15 cellular contexts compared by ENCODE assay signal in the genomic region with DNA sequence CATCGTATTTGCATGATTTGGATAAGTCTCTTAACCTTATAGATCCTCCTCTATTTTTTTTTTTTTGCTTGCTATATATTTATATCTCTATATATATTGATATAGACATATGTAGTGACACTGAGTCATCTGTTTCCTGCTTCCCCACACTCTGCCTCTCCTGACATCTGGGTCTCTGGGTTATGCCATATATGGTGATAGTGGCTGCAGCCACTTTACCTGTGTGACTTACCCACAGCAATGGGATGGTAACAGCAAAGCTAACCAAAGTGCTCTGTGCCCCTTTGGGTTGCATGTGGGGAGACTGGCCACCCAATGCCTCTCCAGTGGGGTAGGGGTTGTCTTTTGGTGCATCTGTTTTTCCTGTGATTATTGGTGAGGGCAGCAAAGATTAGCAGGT. TPM values are rescaled to one million over a fixed set of nuclear protein-coding genes. Genes with fewer than 3 reads are reported as not detected.
A peak's percentile ranks its signal among the peaks of the same experiment; 100 is the strongest.
DNase-seq lines count a peak whose midpoint lies in the region; ATAC-seq and TF ChIP-seq lines count a peak whose summit lies in the region.
"Had no signal": no experiment of that assay in that cellular context is flagged by ENCODE, and none has a peak within 500 bp of the region (broad histone marks: within the 10 kb centered on the region; RNA-seq: fewer than 3 reads in every experiment).

No MANE protein-coding gene starts in this region.

- H3K36me3 ChIP-seq in left ventricle myocardium inferior (peaks cover 18% of the 10 kb centered on the region), heart left ventricle (peaks cover 0 to 62% (median 25%) of the 10 kb centered on the region in 9 donors), stomach smooth muscle (ENCODE audit: control insufficient read depth in 2 of 2, insufficient read depth in 2 of 2, low read length in 2 of 2) (peaks cover 0 to 4% of the 10 kb centered on the region in 2 donors), stomach (peaks cover 0 to 35% (median 20%) of the 10 kb centered on the region in 4 donors)
- H3K36me3 ChIP-seq: pancreas had no signal

- POLR2A ChIA-PET in T-cell (lab: Charles Lee): no interaction called here

- H3K4me3 Mint-ChIP-seq in T-cell: peak overlapping the region in 1 of 3 donors; percentile 51
- H3K4me3 Mint-ChIP-seq in central memory CD8-positive, alpha-beta T cell: peak overlapping the region; percentile 57
- H3K4me3 Mint-ChIP-seq: endodermal cell, H9 had no signal

- TF ChIP-seq POLR2A in heart left ventricle (IDR thresholded peaks at IDR 0.05) (no peak), stomach (IDR thresholded peaks at IDR 0.05) (no peak)

- no peak for TF ChIP-seq EP300 in stomach (IDR thresholded peaks at IDR 0.05)

- WGBS in heart left ventricle, 4 donors: 67 to 90% (median 83%) methylated on average over 1 of the region's 1 CpG
- WGBS in stomach, 5 donors: 70 to 95% (median 73%) methylated on average over 1 of the region's 1 CpG

- H3K27ac ChIP-seq in left ventricle myocardium inferior (replicated peaks): peak overlapping the region; percentile 55
- H3K27ac ChIP-seq in heart left ventricle: peak overlapping the region in 1 of 12 donors; percentile 43
- peak overlapping the region; percentile 58 for H3K27ac ChIP-seq in stomach smooth muscle (ENCODE audit: low read length)
- H3K27ac ChIP-seq in stomach: peak overlapping the region in 1 of 5 donors; percentile 71
- H3K27ac ChIP-seq: SJSA1 had no signal

- no peak overlapping the region for H3K4me3 ChIP-seq in left ventricle myocardium inferior
- H3K4me3 ChIP-seq in heart left ventricle: no peak overlapping the region
- no peak overlapping the region for H3K4me3 ChIP-seq in stomach smooth muscle (ENCODE audit: low read length in 2 of 2)
- no peak overlapping the region for H3K4me3 ChIP-seq in stomach
- H3K4me3 ChIP-seq: pancreas, SJSA1 had no signal

- peaks cover 19 to 30% (median 20%) of the 10 kb centered on the region in 3 donors for H3K4me1 Mint-ChIP-seq in T-cell
- peaks cover 19% of the 10 kb centered on the region for H3K4me1 Mint-ChIP-seq in central memory CD8-positive, alpha-beta T cell
- H3K4me1 Mint-ChIP-seq: endodermal cell had no signal

- CTCF ChIA-PET in T-cell (lab: Charles Lee): interaction anchor here (0.5 to 1.4 kb wide), 9 partner anchors 8 to 140 kb away, joined by 3 to 9 read pairs (median 3); a partner anchor contains a TSS

- H3K27me3 ChIP-seq in left ventricle myocardium inferior (ENCODE audit: low read depth) (no peaks in the 10 kb centered on the region), heart left ventricle (no peaks in the 10 kb centered on the region), stomach smooth muscle (ENCODE audit: control insufficient read depth in 1 of 2, insufficient read depth in 2 of 2, low read length in 2 of 2) (no peaks in the 10 kb centered on the region), stomach (no peaks in the 10 kb centered on the region)
- H3K27me3 ChIP-seq: pancreas, SJSA1 had no signal

- H3K27me3 Mint-ChIP-seq in T-cell: peaks cover 0 to 7% of the 10 kb centered on the region in 2 donors
- no peaks in the 10 kb centered on the region for H3K27me3 Mint-ChIP-seq in central memory CD8-positive, alpha-beta T cell

- H3K36me3 Mint-ChIP-seq in T-cell: peaks cover 17% of the 10 kb centered on the region
- peaks cover 13% of the 10 kb centered on the region for H3K36me3 Mint-ChIP-seq in central memory CD8-positive, alpha-beta T cell (ENCODE audit: insufficient read depth)

- ATAC-seq in heart left ventricle: no peak
- ATAC-seq in T-cell (replicated peaks in 1 of 4): peak; percentile 52 to 76 (median 64)
- peak; percentile 36 for ATAC-seq in central memory CD8-positive, alpha-beta T cell (replicated peaks; ENCODE audit: extremely low read depth, poor library complexity, severe bottlenecking)

- TF ChIP-seq CTCF in left ventricle myocardium inferior (IDR thresholded peaks at IDR 0.05; ENCODE audit: borderline replicate concordance) (no peak), heart left ventricle (IDR thresholded peaks at IDR 0.05) (no peak), stomach (IDR thresholded peaks at IDR 0.05) (no peak)

- intact Hi-C loops in left ventricle myocardium inferior (cut with micrococcal nuclease): no loop called here
- intact Hi-C loops in heart left ventricle (cut with DNase I): loop anchor here in 9 of 10 donors (2.0 to 5.0 kb wide), 2 partner anchors 74 to 76 kb away; no protein-coding TSS in a partner anchor
- intact Hi-C loops in stomach (cut with DNase I; ENCODE audit: low total_unique reads): no loop called here

- H3K27ac Mint-ChIP-seq in T-cell: peak overlapping the region; percentile 65 to 68
- no peak overlapping the region for H3K27ac Mint-ChIP-seq in central memory CD8-positive, alpha-beta T cell (ENCODE audit: low read depth)

- H3K9me3 Mint-ChIP-seq in T-cell: no peaks in the 10 kb centered on the region
- H3K9me3 Mint-ChIP-seq in central memory CD8-positive, alpha-beta T cell: no peaks in the 10 kb centered on the region

- no peak overlapping the region for H3K9ac ChIP-seq in stomach smooth muscle (ENCODE audit: low read length in 2 of 2)

- DNase-seq in left ventricle myocardium inferior: no peak
- DNase-seq in heart left ventricle: no peak
- DNase-seq in T-cell: peak in 1 of 34 experiments; percentile 4
- DNase-seq in central memory CD8-positive, alpha-beta T cell (ENCODE audit: low spot score in 2 of 2): no peak
- DNase-seq in NCI-H446 treated with DMSO at 0.1 percent for 48 hours (lab: John Stamatoyannopoulos, UW): no peak
- no peak for DNase-seq in stomach
- DNase-seq in DMS79 (lab: John Stamatoyannopoulos, UW): no peak
- DNase-seq: EL, endodermal cell, H9, NCI-H526 treated with DMSO at 0.1 percent for 48 hours, pancreas, T-helper 9 cell had no signal

- H3K9me3 ChIP-seq in left ventricle myocardium inferior (replicated peaks) (no peaks in the 10 kb centered on the region), heart left ventricle (no peaks in the 10 kb centered on the region), stomach smooth muscle (ENCODE audit: control insufficient read depth in 2 of 2, low read length in 2 of 2) (no peaks in the 10 kb centered on the region), stomach (no peaks in the 10 kb centered on the region)
- H3K9me3 ChIP-seq: pancreas, SJSA1 had no signal

- H3K4me1 ChIP-seq in left ventricle myocardium inferior: peaks cover 14% of the 10 kb centered on the region
- H3K4me1 ChIP-seq in heart left ventricle: peaks cover 0 to 14% (median 5%) of the 10 kb centered on the region in 12 donors
- peaks cover 5% of the 10 kb centered on the region for H3K4me1 ChIP-seq in stomach smooth muscle (ENCODE audit: control insufficient read depth, insufficient read depth, low read length)
- H3K4me1 ChIP-seq in stomach: peaks cover 0 to 14% (median 4%) of the 10 kb centered on the region in 4 donors
- H3K4me1 ChIP-seq: SJSA1 had no signal

RNA-seq across cellular contexts. Expression of a gene that starts 14.5 kb away (rescaled TPM):
- total RNA-seq in left ventricle myocardium inferior (28.1 TPM), heart left ventricle (10 to 100 TPM; 14.4 to 74.3 (median 21.0) TPM), T-cell (10 to 100 TPM in 1 of 5 donors, 1 to 10 TPM in 4; 3.3 to 12.7 (median 6.3) TPM), stomach (10 to 100 TPM in 1 of 5 donors, 1 to 10 TPM in 3, not detected in 1; 1.3 to 21.6 (median 4.7) TPM)
- polyA plus RNA-seq in heart left ventricle (10 to 100 TPM; 26.1 to 53.0 TPM), stomach (10 to 100 TPM; 21.0 to 22.8 (median 22.1) TPM)

RNA-seq across cellular contexts. Expression of a gene that starts 14.5 kb away (rescaled TPM):
- total RNA-seq in left ventricle myocardium inferior (56.9 TPM), heart left ventricle (10 to 100 TPM in 7 of 9 donors, under 1 TPM in 2; 0.24 to 60.0 (median 44.8) TPM), T-cell (10 to 100 TPM; 11.9 to 24.0 (median 19.8) TPM), stomach (10 to 100 TPM in 2 of 5 donors, 1 to 10 TPM in 3; 2.8 to 34.4 (median 6.6) TPM)
- polyA plus RNA-seq in heart left ventricle (100 to 1,000 TPM in 1 of 2 donors, 10 to 100 TPM in 1; 13.8 to 185 TPM), stomach (10 to 100 TPM; 17.6 to 42.2 (median 37.1) TPM)

RNA-seq across cellular contexts. Expression of a gene that starts 14.8 kb away (rescaled TPM):
- 17.0 TPM for total RNA-seq in left ventricle myocardium inferior
- total RNA-seq in heart left ventricle: 10 to 100 TPM in 8 of 9 donors, 1 to 10 TPM in 1; 7.9 to 18.7 (median 16.6) TPM
- 10 to 100 TPM in 1 of 2 donors, 1 to 10 TPM in 1; 3.6 to 15.0 TPM for polyA plus RNA-seq in heart left ventricle
- 10 to 100 TPM; 14.2 to 17.7 (median 17.0) TPM for total RNA-seq in T-cell
- 10 to 100 TPM in 2 of 5 donors, 1 to 10 TPM in 2, under 1 TPM in 1; 0.87 to 20.1 (median 7.0) TPM for total RNA-seq in stomach
- polyA plus RNA-seq in stomach: 10 to 100 TPM; 10.0 to 18.8 (median 11.8) TPM

RNA-seq across cellular contexts. Expression of a gene that starts 29.8 kb away (rescaled TPM):
- total RNA-seq in left ventricle myocardium inferior: 364 TPM
- 100 to 1,000 TPM; 147 to 390 (median 259) TPM for total RNA-seq in heart left ventricle
- 100 to 1,000 TPM; 445 TPM for polyA plus RNA-seq in heart left ventricle
- total RNA-seq in T-cell: 10 to 100 TPM; 50.2 to 56.2 (median 53.0) TPM
- 10 to 100 TPM in 4 of 5 donors, 1 to 10 TPM in 1; 9.3 to 88.8 (median 19.9) TPM for total RNA-seq in stomach
- polyA plus RNA-seq in stomach: 100 to 1,000 TPM; 105 to 123 (median 123) TPM

RNA-seq across cellular contexts. Expression of a gene that starts 33.9 kb away (rescaled TPM):
- total RNA-seq in left ventricle myocardium inferior: 49.7 TPM
- total RNA-seq in heart left ventricle: 10 to 100 TPM; 26.9 to 75.1 (median 44.3) TPM
- 10 to 100 TPM; 32.6 to 60.2 TPM for polyA plus RNA-seq in heart left ventricle
- 1 to 10 TPM; 1.3 to 3.5 (median 2.7) TPM for total RNA-seq in T-cell
- 1 to 10 TPM in 4 of 5 donors, under 1 TPM in 1; 0.29 to 7.1 (median 3.5) TPM for total RNA-seq in stomach
- polyA plus RNA-seq in stomach: 1 to 10 TPM; 3.0 to 3.9 (median 3.8) TPM

Comparison
In these comparisons a context has a peak if more than half of its experiments do, and no peak if none do; other contexts are left out.
1. intact Hi-C loops: an anchor here in heart left ventricle (2.0 to 5.0 kb wide); none called in left ventricle myocardium inferior and stomach.
2. ATAC-seq: peak in T-cell (4 of 4) and central memory CD8-positive, alpha-beta T cell (single experiment); none in heart left ventricle (0 of 4).